In the genomic region with DNA sequence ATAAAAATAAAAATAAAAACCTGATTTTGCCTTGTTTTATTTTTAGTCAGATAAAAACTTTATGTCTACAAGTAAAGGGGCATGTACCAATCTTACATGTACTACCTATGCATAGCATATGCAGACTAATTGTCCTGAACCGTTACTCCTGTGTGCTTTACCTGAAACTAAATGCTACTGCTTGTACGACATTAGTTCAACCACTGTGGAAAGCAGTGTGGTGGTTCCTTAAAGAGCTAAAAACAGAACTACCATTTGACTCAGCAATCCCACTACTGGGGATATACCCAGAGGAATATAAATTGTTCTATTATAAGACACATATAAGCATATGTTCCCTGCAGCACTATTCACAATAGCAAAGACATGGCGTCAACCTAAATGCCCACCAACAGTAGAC, we compare ENCODE assay signal across 2 cellular contexts.
TF ChIP-seq lines count a peak whose summit lies in the region.

No MANE protein-coding gene starts in this region.

TF ChIP-seq in GM12878, 131 proteins besides CTCF, POLR2A, EP300 and RAD21 (continues in another document):
- peak; percentile 20 to 55; a peak in 1 of 4 replicates for TF ChIP-seq IKZF2 (IDR thresholded peaks at IDR 0.05)
- TF ChIP-seq EZH2 (IDR thresholded peaks at IDR 0.05; ENCODE audit: borderline replicate concordance, control insufficient read depth, low read depth, low read length): no peak
- no peak for TF ChIP-seq STAT1 (conservative IDR thresholded peaks at IDR 0.05)
- TF ChIP-seq MTA3 (IDR thresholded peaks at IDR 0.05; ENCODE audit: borderline replicate concordance, low read length): no peak
- no peak for TF ChIP-seq RAD51 (IDR thresholded peaks at IDR 0.05)
- no peak for TF ChIP-seq ESRRA (IDR thresholded peaks at IDR 0.05; ENCODE audit: low read length)
- no peak for TF ChIP-seq ZBED1 (IDR thresholded peaks at IDR 0.05; ENCODE audit: borderline replicate concordance)
- TF ChIP-seq SREBF2 (IDR thresholded peaks at IDR 0.05; ENCODE audit: low read length): no peak
- no peak for TF ChIP-seq GABPA (IDR thresholded peaks at IDR 0.05; ENCODE audit: low read depth)
- no peak for TF ChIP-seq BACH1 (IDR thresholded peaks at IDR 0.05; ENCODE audit: borderline replicate concordance)
- no peak for TF ChIP-seq ZNF24 (IDR thresholded peaks at IDR 0.05)
- TF ChIP-seq SMARCA5 (IDR thresholded peaks at IDR 0.05): no peak
- TF ChIP-seq RB1 (IDR thresholded peaks at IDR 0.05; ENCODE audit: borderline replicate concordance): no peak
- no peak for TF ChIP-seq TARDBP (IDR thresholded peaks at IDR 0.05; ENCODE audit: borderline replicate concordance)
- no peak for TF ChIP-seq POLR2AphosphoS5 (IDR thresholded peaks at IDR 0.05; ENCODE audit: low read length)
- no peak for TF ChIP-seq MXI1 (IDR thresholded peaks at IDR 0.05; ENCODE audit: low read depth, low read length)
- no peak for TF ChIP-seq NR2C2 (IDR thresholded peaks at IDR 0.05; ENCODE audit: borderline replicate concordance, control insufficient read depth, insufficient read length, low read depth)
- TF ChIP-seq, protein P1, sequence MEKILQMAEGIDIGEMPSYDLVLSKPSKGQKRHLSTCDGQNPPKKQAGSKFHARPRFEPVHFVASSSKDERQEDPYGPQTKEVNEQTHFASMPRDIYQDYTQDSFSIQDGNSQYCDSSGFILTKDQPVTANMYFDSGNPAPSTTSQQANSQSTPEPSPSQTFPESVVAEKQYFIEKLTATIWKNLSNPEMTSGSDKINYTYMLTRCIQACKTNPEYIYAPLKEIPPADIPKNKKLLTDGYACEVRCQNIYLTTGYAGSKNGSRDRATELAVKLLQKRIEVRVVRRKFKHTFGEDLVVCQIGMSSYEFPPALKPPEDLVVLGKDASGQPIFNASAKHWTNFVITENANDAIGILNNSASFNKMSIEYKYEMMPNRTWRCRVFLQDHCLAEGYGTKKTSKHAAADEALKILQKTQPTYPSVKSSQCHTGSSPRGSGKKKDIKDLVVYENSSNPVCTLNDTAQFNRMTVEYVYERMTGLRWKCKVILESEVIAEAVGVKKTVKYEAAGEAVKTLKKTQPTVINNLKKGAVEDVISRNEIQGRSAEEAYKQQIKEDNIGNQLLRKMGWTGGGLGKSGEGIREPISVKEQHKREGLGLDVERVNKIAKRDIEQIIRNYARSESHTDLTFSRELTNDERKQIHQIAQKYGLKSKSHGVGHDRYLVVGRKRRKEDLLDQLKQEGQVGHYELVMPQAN (conservative IDR thresholded peaks at IDR 0.05): no peak
- TF ChIP-seq TBL1XR1 (IDR thresholded peaks at IDR 0.05; ENCODE audit: low read depth, low read length): no peak
- no peak for TF ChIP-seq SMC3 (IDR thresholded peaks at IDR 0.05; ENCODE audit: borderline replicate concordance, low read length)
- no peak for TF ChIP-seq ZSCAN29 (IDR thresholded peaks at IDR 0.05)
- TF ChIP-seq POU2F2 (IDR thresholded peaks at IDR 0.05; ENCODE audit: borderline replicate concordance, low read depth, low read length): no peak
- TF ChIP-seq TCF3 (IDR thresholded peaks at IDR 0.05; ENCODE audit: borderline replicate concordance, insufficient read depth, low read depth, low read length): no peak
- TF ChIP-seq BRCA1 (IDR thresholded peaks at IDR 0.05; ENCODE audit: low read depth, low read length): no peak
- TF ChIP-seq, protein P2, sequence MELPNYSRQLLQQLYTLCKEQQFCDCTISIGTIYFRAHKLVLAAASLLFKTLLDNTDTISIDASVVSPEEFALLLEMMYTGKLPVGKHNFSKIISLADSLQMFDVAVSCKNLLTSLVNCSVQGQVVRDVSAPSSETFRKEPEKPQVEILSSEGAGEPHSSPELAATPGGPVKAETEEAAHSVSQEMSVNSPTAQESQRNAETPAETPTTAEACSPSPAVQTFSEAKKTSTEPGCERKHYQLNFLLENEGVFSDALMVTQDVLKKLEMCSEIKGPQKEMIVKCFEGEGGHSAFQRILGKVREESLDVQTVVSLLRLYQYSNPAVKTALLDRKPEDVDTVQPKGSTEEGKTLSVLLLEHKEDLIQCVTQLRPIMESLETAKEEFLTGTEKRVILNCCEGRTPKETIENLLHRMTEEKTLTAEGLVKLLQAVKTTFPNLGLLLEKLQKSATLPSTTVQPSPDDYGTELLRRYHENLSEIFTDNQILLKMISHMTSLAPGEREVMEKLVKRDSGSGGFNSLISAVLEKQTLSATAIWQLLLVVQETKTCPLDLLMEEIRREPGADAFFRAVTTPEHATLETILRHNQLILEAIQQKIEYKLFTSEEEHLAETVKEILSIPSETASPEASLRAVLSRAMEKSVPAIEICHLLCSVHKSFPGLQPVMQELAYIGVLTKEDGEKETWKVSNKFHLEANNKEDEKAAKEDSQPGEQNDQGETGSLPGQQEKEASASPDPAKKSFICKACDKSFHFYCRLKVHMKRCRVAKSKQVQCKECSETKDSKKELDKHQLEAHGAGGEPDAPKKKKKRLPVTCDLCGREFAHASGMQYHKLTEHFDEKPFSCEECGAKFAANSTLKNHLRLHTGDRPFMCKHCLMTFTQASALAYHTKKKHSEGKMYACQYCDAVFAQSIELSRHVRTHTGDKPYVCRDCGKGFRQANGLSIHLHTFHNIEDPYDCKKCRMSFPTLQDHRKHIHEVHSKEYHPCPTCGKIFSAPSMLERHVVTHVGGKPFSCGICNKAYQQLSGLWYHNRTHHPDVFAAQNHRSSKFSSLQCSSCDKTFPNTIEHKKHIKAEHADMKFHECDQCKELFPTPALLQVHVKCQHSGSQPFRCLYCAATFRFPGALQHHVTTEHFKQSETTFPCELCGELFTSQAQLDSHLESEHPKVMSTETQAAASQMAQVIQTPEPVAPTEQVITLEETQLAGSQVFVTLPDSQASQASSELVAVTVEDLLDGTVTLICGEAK (IDR thresholded peaks at IDR 0.05; ENCODE audit: borderline replicate concordance): no peak
- TF ChIP-seq, protein P3, sequence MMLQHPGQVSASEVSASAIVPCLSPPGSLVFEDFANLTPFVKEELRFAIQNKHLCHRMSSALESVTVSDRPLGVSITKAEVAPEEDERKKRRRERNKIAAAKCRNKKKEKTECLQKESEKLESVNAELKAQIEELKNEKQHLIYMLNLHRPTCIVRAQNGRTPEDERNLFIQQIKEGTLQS (IDR thresholded peaks at IDR 0.05; ENCODE audit: borderline replicate concordance, extremely low read depth, low read depth, low read length): no peak
- TF ChIP-seq CREB1 (IDR thresholded peaks at IDR 0.05; ENCODE audit: low read depth): no peak
- peak; percentile 55; the same call in 1 of the 2 replicates for TF ChIP-seq IRF4 (IDR thresholded peaks at IDR 0.05; ENCODE audit: low read depth, low read length)
- TF ChIP-seq MTA2 (IDR thresholded peaks at IDR 0.05; ENCODE audit: low read depth): peak; percentile 40; the same call in 1 of the 2 replicates
- TF ChIP-seq PML (IDR thresholded peaks at IDR 0.05; ENCODE audit: low read length): no peak
- 0 out of 2 replicates have a peak, but pooled peaks have one; percentile 25 for TF ChIP-seq DPF2 (IDR thresholded peaks at IDR 0.05)
- no peak for TF ChIP-seq BHLHE40 (IDR thresholded peaks at IDR 0.05; ENCODE audit: borderline replicate concordance in 1 of 2, low read depth in 2 of 2, low read length in 1 of 2)
- TF ChIP-seq WRNIP1 (IDR thresholded peaks at IDR 0.05; ENCODE audit: borderline replicate concordance, low read depth, low read length): no peak
- no peak for TF ChIP-seq HDAC2 (IDR thresholded peaks at IDR 0.05)
- TF ChIP-seq MEF2B (IDR thresholded peaks at IDR 0.05; ENCODE audit: partially characterized antibody, poor library complexity, severe bottlenecking): peak; percentile 63

TF ChIP-seq in SK-N-SH, 30 proteins besides CTCF, POLR2A, EP300 and RAD21:
- TF ChIP-seq GABPA (IDR thresholded peaks at IDR 0.05; ENCODE audit: low read depth): no peak
- no peak for TF ChIP-seq TEAD4 (IDR thresholded peaks at IDR 0.05; ENCODE audit: borderline replicate concordance, insufficient read depth)
- no peak for TF ChIP-seq SMC3 (IDR thresholded peaks at IDR 0.05; ENCODE audit: low read depth, low read length)
